In genomic region chr12:93786669-93787397, GRCh38 we compare ENCODE assay signal across 20 cellular contexts.
A peak's percentile ranks its signal among the peaks of the same experiment; 100 is the strongest.
DNase-seq lines count a peak whose midpoint lies in the region; ATAC-seq and TF ChIP-seq lines count a peak whose summit lies in the region.
"Had no signal": no experiment of that assay in that cellular context is flagged by ENCODE, and none has a peak within 500 bp of the region (broad histone marks: within the 10 kb centered on the region; RNA-seq: fewer than 3 reads in every experiment).

No MANE protein-coding gene starts in this region.

- H3K36me3 ChIP-seq in IMR-90 (ENCODE audit: control insufficient read depth, insufficient read depth, low read length) (no peaks in the 10 kb centered on the region), fibroblast of lung (ENCODE audit: control insufficient read depth, insufficient read depth, low read length) (no peaks in the 10 kb centered on the region), smooth muscle cell (ENCODE audit: low read depth) (no peaks in the 10 kb centered on the region), A673 (ENCODE audit: insufficient read depth, low read length, poor library complexity, severe bottlenecking) (no peaks in the 10 kb centered on the region)
- H3K36me3 ChIP-seq: ovary, suprapubic skin had no signal

- H3K14ac ChIP-seq in IMR-90 (replicated peaks; ENCODE audit: low read depth, low read length) = peak overlapping the region; percentile 98

- H3F3A ChIP-seq in smooth muscle cell (ENCODE audit: low read depth) = peaks cover 17% of the 10 kb centered on the region

- no peak overlapping the region for H2AK9ac ChIP-seq in IMR-90 (replicated peaks; ENCODE audit: low read depth, low read length, poor library complexity)

- BruUV-seq in IMR-90 (replicated peaks; lab: Mats Ljungman, UMichigan) (no TSS peak), A673 (replicated peaks; lab: Mats Ljungman, UMichigan) (no TSS peak)

- no peaks in the 10 kb centered on the region for H3K27me3 ChIP-seq in IMR-90 (ENCODE audit: control insufficient read depth, insufficient read depth, low read length)
- H3K27me3 ChIP-seq in fibroblast of lung (ENCODE audit: control insufficient read depth, insufficient read depth, low read length) = no peaks in the 10 kb centered on the region
- no peaks in the 10 kb centered on the region for H3K27me3 ChIP-seq in smooth muscle cell (ENCODE audit: low read depth)
- no peaks in the 10 kb centered on the region for H3K27me3 ChIP-seq in A673 (replicated peaks; ENCODE audit: insufficient read depth, low read depth, low read length, poor library complexity)
- H3K27me3 ChIP-seq: ovary, suprapubic skin had no signal

- no peaks in the 10 kb centered on the region for H3K79me2 ChIP-seq in fibroblast of lung (ENCODE audit: control insufficient read depth, insufficient read depth, low read length)
- H3K79me2 ChIP-seq in smooth muscle cell (ENCODE audit: low read depth) = no peaks in the 10 kb centered on the region

- peak overlapping the region; percentile 82; the same call in 1 of the 2 replicates for H2AK5ac ChIP-seq in IMR-90 (ENCODE audit: low read depth, low read length)

- no peak for TF ChIP-seq CTCF in IMR-90 (conservative IDR thresholded peaks at IDR 0.05; ENCODE audit: low read depth, low read length)
- TF ChIP-seq CTCF in fibroblast of lung (conservative IDR thresholded peaks at IDR 0.05 in 1 of 2, IDR thresholded peaks at IDR 0.05 in 1 of 2; ENCODE audit: low read depth in 1 of 2, low read length in 2 of 2) = no peak
- TF ChIP-seq CTCF in smooth muscle cell (IDR thresholded peaks at IDR 0.05; ENCODE audit: borderline replicate concordance, insufficient read depth, poor library complexity, severe bottlenecking) = no peak
- TF ChIP-seq CTCF in A673 (conservative IDR thresholded peaks at IDR 0.05; ENCODE audit: low read depth, low read length) = no peak

- H4K5ac ChIP-seq in IMR-90 (ENCODE audit: low read depth, low read length) = peak overlapping the region; percentile 98

- no peak for TF ChIP-seq RAD21 in IMR-90 (IDR thresholded peaks at IDR 0.05; ENCODE audit: low read length)

- H3K9me3 ChIP-seq in IMR-90 (ENCODE audit: control insufficient read depth, insufficient read depth, low read length) (no peaks in the 10 kb centered on the region), fibroblast of lung (ENCODE audit: control insufficient read depth, insufficient read depth, low read depth, low read length) (no peaks in the 10 kb centered on the region), smooth muscle cell (replicated peaks; ENCODE audit: low read depth) (no peaks in the 10 kb centered on the region), A673 (ENCODE audit: low read depth, low read length, poor library complexity, severe bottlenecking) (no peaks in the 10 kb centered on the region)
- H3K9me3 ChIP-seq: ovary, suprapubic skin had no signal

- peak overlapping the region; percentile 100 for H2BK20ac ChIP-seq in IMR-90 (ENCODE audit: low read depth, low read length)

- intact Hi-C loops in IMR-90 (cut with micrococcal nuclease) (no loop called here), A673 (cut with micrococcal nuclease; ENCODE audit: unreplicated experiment) (no loop called here)

- peak overlapping the region; percentile 94 for H3K27ac Mint-ChIP-seq in activated T-helper 17 cell treated with anti-CD3 and anti-CD28 coated beads, Interleukin-2, amount 50 U/mL, for 72 hours
- H3K27ac Mint-ChIP-seq: activated T-cell treated with anti-CD3 and anti-CD28 coated beads, Interleukin-2, amount 50 U/mL, for 24 hours; dendritic cell treated with granulocyte-macrophage colony-stimulating factor and Interleukin-4, amounts not matched to agents 40 ng/mL and 50 ng/mL, for 4 days had no signal

- no CpG with 5 or more reads among the region's 4 CpGs for WGBS in IMR-90 (ENCODE audit: extremely low coverage in 2 of 2, insufficient read length in 1 of 2), 2 experiments
- WGBS in smooth muscle cell (ENCODE audit: low lambda C conversion rate) = 83% methylated on average over 4 of the region's 4 CpGs

- TF ChIP-seq POLR2A in IMR-90 (IDR thresholded peaks at IDR 0.05; ENCODE audit: low read depth, low read length) = no peak

- peak overlapping the region; percentile 92 for H4K91ac ChIP-seq in IMR-90 (ENCODE audit: insufficient read depth, low read depth, low read length)

- peak overlapping the region; percentile 100 for H2BK120ac ChIP-seq in IMR-90 (ENCODE audit: low read depth, low read length)

- H3K18ac ChIP-seq in IMR-90 (ENCODE audit: low read depth, low read length) = peak overlapping the region; percentile 98

- H3K27ac ChIP-seq in IMR-90 (ENCODE audit: insufficient read depth, low read length) = peak overlapping the region; percentile 52
- peak overlapping the region; percentile 95 for H3K27ac ChIP-seq in fibroblast of lung (ENCODE audit: insufficient read depth, low read length)
- H3K27ac ChIP-seq in smooth muscle cell (ENCODE audit: low read depth) = peak overlapping the region; percentile 96
- H3K27ac ChIP-seq in A673 (ENCODE audit: low read depth, low read length, poor library complexity, severe bottlenecking) = no peak overlapping the region
- H3K27ac ChIP-seq: C4-2B, HL-60, ovary had no signal

- H3K9me3 Mint-ChIP-seq in activated T-helper 17 cell treated with anti-CD3 and anti-CD28 coated beads, Interleukin-2, amount 50 U/mL, for 72 hours = no peaks in the 10 kb centered on the region
- H3K9me3 Mint-ChIP-seq: dendritic cell treated with granulocyte-macrophage colony-stimulating factor and Interleukin-4, amounts not matched to agents 40 ng/mL and 50 ng/mL, for 4 days; mesothelial cell of epicardium had no signal

- dilution Hi-C loops in IMR-90 (cut with HindIII; ENCODE audit: low sequenced_read_pairs, unreplicated experiment) = no loop called here

- H3K4me1 ChIP-seq in IMR-90 (ENCODE audit: control insufficient read depth, insufficient read depth, low read length) = peaks cover 30% of the 10 kb centered on the region
- H3K4me1 ChIP-seq in fibroblast of lung (ENCODE audit: control insufficient read depth, extremely low read depth, insufficient read depth, low read length) = peaks cover 25% of the 10 kb centered on the region
- peaks cover 25% of the 10 kb centered on the region for H3K4me1 ChIP-seq in smooth muscle cell (ENCODE audit: low read depth)
- peaks cover 30% of the 10 kb centered on the region for H3K4me1 ChIP-seq in A673 (ENCODE audit: insufficient read depth, low read length, poor library complexity, severe bottlenecking)

- peak overlapping the region; percentile 94 to 98 for H4K8ac ChIP-seq in IMR-90 (ENCODE audit: low read depth in 2 of 2, low read length in 2 of 2)

- H3K56ac ChIP-seq in IMR-90 (ENCODE audit: extremely low read depth, insufficient read depth, low read length) = peak overlapping the region; percentile 45

- no peak overlapping the region; the same call in 1 of the 2 replicates for H3K4me2 ChIP-seq in IMR-90 (ENCODE audit: low read depth, low read length)
- no peak overlapping the region for H3K4me2 ChIP-seq in fibroblast of lung (ENCODE audit: extremely low read depth, insufficient read depth, low read length)
- H3K4me2 ChIP-seq in smooth muscle cell = no peak overlapping the region

- H3K27me3 Mint-ChIP-seq in activated T-helper 17 cell treated with anti-CD3 and anti-CD28 coated beads, Interleukin-2, amount 50 U/mL, for 72 hours = no peaks in the 10 kb centered on the region
- H3K27me3 Mint-ChIP-seq: activated T-cell treated with anti-CD3 and anti-CD28 coated beads, Interleukin-2, amount 50 U/mL, for 24 hours; dendritic cell treated with granulocyte-macrophage colony-stimulating factor and Interleukin-4, amounts not matched to agents 40 ng/mL and 50 ng/mL, for 4 days had no signal

- H2BK5ac ChIP-seq in IMR-90 (ENCODE audit: low read depth, low read length, poor library complexity, severe bottlenecking) = peak overlapping the region; percentile 100

- no peak for DNase-seq in IMR-90
- DNase-seq in fibroblast of lung (ENCODE audit: low read depth in 2 of 2) = peak in 1 of 2 donors; percentile 64
- no peak for DNase-seq in smooth muscle cell (lab: John Stamatoyannopoulos, UW; ENCODE audit: unreplicated experiment)
- no peak for DNase-seq in NCI-H510A (lab: John Stamatoyannopoulos, UW)
- no peak for DNase-seq in A673 (ENCODE audit: low spot score)
- no peak for DNase-seq in HuH-7.5 (ENCODE audit: low spot score)
- DNase-seq: activated CD4-positive, alpha-beta T cell treated with anti-CD3 and anti-CD28 coated beads, Interleukin-2, amount 50 U/mL, for 1 hour; activated T-cell treated with anti-CD3 and anti-CD28 coated beads, Interleukin-2, amount 50 U/mL, for 24 hours; NCI-H2029; NCI-H82; ovary; SHP77 had no signal

- peak overlapping the region; percentile 95; the same call in 1 of the 2 replicates for H3K23ac ChIP-seq in IMR-90 (ENCODE audit: low read depth, low read length)

- peak overlapping the region; percentile 26 for H3K4me3 Mint-ChIP-seq in activated T-helper 17 cell treated with anti-CD3 and anti-CD28 coated beads, Interleukin-2, amount 50 U/mL, for 72 hours
- H3K4me3 Mint-ChIP-seq: activated T-cell treated with anti-CD3 and anti-CD28 coated beads, Interleukin-2, amount 50 U/mL, for 24 hours; dendritic cell treated with granulocyte-macrophage colony-stimulating factor and Interleukin-4, amounts not matched to agents 40 ng/mL and 50 ng/mL, for 4 days; mesothelial cell of epicardium had no signal

- POLR2A ChIA-PET in IMR-90 (lab: Charles Lee; ENCODE audit: unreplicated experiment) (no interaction called here), A673 (lab: Charles Lee; ENCODE audit: low non-redundant PET) (no interaction called here)

- peaks cover 36% of the 10 kb centered on the region for H3K4me1 Mint-ChIP-seq in activated T-helper 17 cell treated with anti-CD3 and anti-CD28 coated beads, Interleukin-2, amount 50 U/mL, for 72 hours

- peak overlapping the region; percentile 88; the same call in 2 of the 3 replicates for H2BK15ac ChIP-seq in IMR-90 (ENCODE audit: low read depth, low read length)

- no peak overlapping the region for H2AFZ ChIP-seq in IMR-90 (replicated peaks; ENCODE audit: low read length, poor library complexity)
- H2AFZ ChIP-seq in fibroblast of lung (ENCODE audit: low read length) = no peak overlapping the region
- H2AFZ ChIP-seq in smooth muscle cell (ENCODE audit: low read depth) = no peak overlapping the region

- CTCF ChIA-PET in IMR-90 (lab: Yijun Ruan, JAX) (no interaction called here), A673 (lab: Charles Lee) (no interaction called here)

- H3K79me1 ChIP-seq in IMR-90 (ENCODE audit: low read depth in 1 of 2, low read length in 2 of 2) = peaks cover 23 to 37% of the 10 kb centered on the region in 2 experiments; a peak in 3 of 4 replicates

- ATAC-seq in IMR-90 (ENCODE audit: low read depth) (no peak), GM21786 (IDR thresholded peaks at IDR 0.05; ENCODE audit: unreplicated experiment) (no peak)
- ATAC-seq in activated T-helper 17 cell treated with anti-CD3 and anti-CD28 coated beads, Interleukin-2, amount 50 U/mL, for 72 hours (replicated peaks) = no peak
- ATAC-seq: GM12878 had no signal

- H3K4me3 ChIP-seq in IMR-90 (ENCODE audit: insufficient read depth, low read depth, low read length) = no peak overlapping the region
- H3K4me3 ChIP-seq in fibroblast of lung (replicated peaks in 1 of 4; ENCODE audit: control extremely low read depth in 1 of 4, insufficient read depth in 1 of 4, low read depth in 3 of 4, low read length in 4 of 4) = no peak overlapping the region
- no peak overlapping the region for H3K4me3 ChIP-seq in smooth muscle cell
- H3K4me3 ChIP-seq in A673 (ENCODE audit: low read depth, low read length, poor library complexity, severe bottlenecking) = no peak overlapping the region
- H3K4me3 ChIP-seq: GM12878, ovary, suprapubic skin had no signal

- H3K9ac ChIP-seq in IMR-90 (ENCODE audit: low read depth, low read length) (no peak overlapping the region; the same call in 1 of the 2 replicates), fibroblast of lung (ENCODE audit: insufficient read depth, low read length) (no peak overlapping the region), smooth muscle cell (ENCODE audit: low read depth) (peak overlapping the region; percentile 39)

- in situ Hi-C loops in IMR-90 (cut with MboI; ENCODE audit: low sequenced_read_pairs) = no loop called here

- H4K20me1 ChIP-seq in IMR-90 (ENCODE audit: insufficient read depth, low read length) (no peaks in the 10 kb centered on the region), fibroblast of lung (ENCODE audit: control insufficient read depth, extremely low read depth, insufficient read depth, low read length) (no peaks in the 10 kb centered on the region), smooth muscle cell (ENCODE audit: low read depth) (no peaks in the 10 kb centered on the region)

- peaks cover 14% of the 10 kb centered on the region for H3K9me1 ChIP-seq in IMR-90 (ENCODE audit: insufficient read depth, low read length)

- H3K4ac ChIP-seq in IMR-90 (ENCODE audit: low read depth, low read length) = peak overlapping the region; percentile 99; the same call in 1 of the 2 replicates

- H3K36me3 Mint-ChIP-seq in activated T-helper 17 cell treated with anti-CD3 and anti-CD28 coated beads, Interleukin-2, amount 50 U/mL, for 72 hours (ENCODE audit: low read depth) = peaks cover 47% of the 10 kb centered on the region
